Comparison of ENCODE assay signal across 8 cellular contexts in the genomic region with DNA sequence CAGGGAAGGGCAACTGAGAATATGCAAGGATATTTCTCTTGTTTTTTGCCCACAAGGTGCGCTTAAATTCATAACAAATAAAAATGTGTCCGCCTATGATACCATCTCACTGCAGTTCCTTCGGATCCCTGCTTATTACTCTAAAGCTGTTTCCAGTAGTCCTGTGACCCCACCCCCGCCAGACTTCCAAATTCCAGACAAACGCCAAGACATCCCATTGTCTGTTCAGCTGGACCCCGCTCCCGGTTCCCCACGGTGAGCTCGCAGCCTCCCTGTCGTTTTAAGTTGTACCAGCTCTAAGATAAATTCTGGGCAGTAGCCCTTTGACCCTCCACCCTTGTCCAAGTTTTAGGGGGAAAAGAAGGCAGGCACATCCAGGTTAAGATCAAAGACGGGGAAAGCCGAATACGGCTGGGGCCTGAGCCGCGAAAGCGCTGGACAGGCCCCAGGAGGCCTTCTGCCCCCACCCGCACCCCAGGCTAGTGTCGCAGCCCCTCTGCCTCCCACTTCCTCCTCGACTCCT. TPM values are rescaled to one million over a fixed set of nuclear protein-coding genes. Genes with fewer than 3 reads are reported as not detected.
A peak's percentile ranks its signal among the peaks of the same experiment; 100 is the strongest.
DNase-seq lines count a peak whose midpoint lies in the region; ATAC-seq and TF ChIP-seq lines count a peak whose summit lies in the region.

No MANE protein-coding gene starts in this region.

- ATAC-seq in HG02678 (IDR thresholded peaks at IDR 0.05; ENCODE audit: unreplicated experiment) (peak; percentile 22), HG03565 (IDR thresholded peaks at IDR 0.05; ENCODE audit: unreplicated experiment) (no peak)

- H3K4me2 ChIP-seq in hepatocyte = peak overlapping the region; percentile 91
- peak overlapping the region; percentile 95 for H3K4me2 ChIP-seq in skeletal muscle satellite cell (ENCODE audit: low read length)

- no peaks in the 10 kb centered on the region for H3K27me3 Mint-ChIP-seq in activated T-helper 1 cell treated with anti-CD3 and anti-CD28 coated beads, Interleukin-12 subunit alpha, Interleukin-12 subunit beta, Interleukin-2, Interleukin-4 antibody, amounts not matched to agents 30 ng/mL and 10 ng/mL and 1 ng/mL, durations not matched to agents 14 hours and 24 hours and 36 hours (ENCODE audit: insufficient read depth)

- peaks cover 71% of the 10 kb centered on the region for H3K4me1 Mint-ChIP-seq in activated T-helper 1 cell treated with anti-CD3 and anti-CD28 coated beads, Interleukin-12 subunit alpha, Interleukin-12 subunit beta, Interleukin-2, Interleukin-4 antibody, amounts not matched to agents 30 ng/mL and 10 ng/mL and 1 ng/mL, durations not matched to agents 14 hours and 24 hours and 36 hours (ENCODE audit: low read depth)

- H3K9me2 ChIP-seq in hepatocyte (replicated peaks; ENCODE audit: insufficient read depth) = no peaks in the 10 kb centered on the region

- H3K27ac Mint-ChIP-seq in activated T-helper 1 cell treated with anti-CD3 and anti-CD28 coated beads, Interleukin-12 subunit alpha, Interleukin-12 subunit beta, Interleukin-2, Interleukin-4 antibody, amounts not matched to agents 30 ng/mL and 10 ng/mL and 1 ng/mL, durations not matched to agents 14 hours and 24 hours and 36 hours = peak overlapping the region; percentile 97

- no peaks in the 10 kb centered on the region for H3K27me3 ChIP-seq in hepatocyte
- no peaks in the 10 kb centered on the region for H3K27me3 ChIP-seq in skeletal muscle satellite cell (ENCODE audit: control insufficient read depth, insufficient read depth, low read length)

- in situ Hi-C loops in G401 (cut with HindIII; ENCODE audit: low sequenced_read_pairs) = loop anchor here (25.0 kb wide), 1 partner anchor 162 kb away; no protein-coding TSS in a partner anchor

- H2AFZ ChIP-seq in hepatocyte = peak overlapping the region; percentile 1

- H3K79me2 ChIP-seq in hepatocyte = peaks cover 47% of the 10 kb centered on the region

- peaks cover 18% of the 10 kb centered on the region for H4K20me1 ChIP-seq in hepatocyte (ENCODE audit: insufficient read depth, poor library complexity, severe bottlenecking)

- peak overlapping the region; percentile 93 for H3K9ac ChIP-seq in skeletal muscle satellite cell (ENCODE audit: low read depth, low read length)

- H3K4me1 ChIP-seq in hepatocyte (ENCODE audit: insufficient read depth) = peaks cover 16% of the 10 kb centered on the region
- peaks cover 49% of the 10 kb centered on the region for H3K4me1 ChIP-seq in skeletal muscle satellite cell (ENCODE audit: control insufficient read depth, insufficient read depth, low read length)

- no peak for TF ChIP-seq CTCF in hepatocyte (IDR thresholded peaks at IDR 0.05; ENCODE audit: poor library complexity)

- H3K27ac ChIP-seq in hepatocyte = peak overlapping the region; percentile 82

- peak overlapping the region; percentile 95 for H3K4me3 Mint-ChIP-seq in activated T-helper 1 cell treated with anti-CD3 and anti-CD28 coated beads, Interleukin-12 subunit alpha, Interleukin-12 subunit beta, Interleukin-2, Interleukin-4 antibody, amounts not matched to agents 30 ng/mL and 10 ng/mL and 1 ng/mL, durations not matched to agents 14 hours and 24 hours and 36 hours

- WGBS in hepatocyte (ENCODE audit: low lambda C conversion rate, missing lambda C conversion rate) = 0% methylated on average over 17 of the region's 19 CpGs

- no peaks in the 10 kb centered on the region for H3K9me3 ChIP-seq in hepatocyte (ENCODE audit: low read depth)
- H3K9me3 ChIP-seq in skeletal muscle satellite cell (replicated peaks; ENCODE audit: low read length) = no peaks in the 10 kb centered on the region

- H3K9me3 Mint-ChIP-seq in activated T-helper 1 cell treated with anti-CD3 and anti-CD28 coated beads, Interleukin-12 subunit alpha, Interleukin-12 subunit beta, Interleukin-2, Interleukin-4 antibody, amounts not matched to agents 30 ng/mL and 10 ng/mL and 1 ng/mL, durations not matched to agents 14 hours and 24 hours and 36 hours = no peaks in the 10 kb centered on the region

- no peaks in the 10 kb centered on the region for H3K36me3 ChIP-seq in hepatocyte (replicated peaks; ENCODE audit: insufficient read depth, low read depth)
- peaks cover 29% of the 10 kb centered on the region for H3K36me3 ChIP-seq in skeletal muscle satellite cell (ENCODE audit: insufficient read depth, low read length)

- H3K4me3 ChIP-seq in hepatocyte (peak overlapping the region; percentile 44), skeletal muscle satellite cell (ENCODE audit: low read length) (peak overlapping the region; percentile 92)

- intact Hi-C loops in activated T-helper 1 cell treated with anti-CD3 and anti-CD28 coated beads, Interleukin-12 subunit alpha, Interleukin-12 subunit beta, Interleukin-2, Interleukin-4 antibody, amounts not matched to agents 30 ng/mL and 10 ng/mL and 1 ng/mL, durations not matched to agents 14 hours and 24 hours and 36 hours (cut with micrococcal nuclease) = loop anchor here (1.0 to 5.0 kb wide), 7 partner anchors 10 to 755 kb away; a partner anchor contains a TSS

- peaks cover 35% of the 10 kb centered on the region for H3K36me3 Mint-ChIP-seq in activated T-helper 1 cell treated with anti-CD3 and anti-CD28 coated beads, Interleukin-12 subunit alpha, Interleukin-12 subunit beta, Interleukin-2, Interleukin-4 antibody, amounts not matched to agents 30 ng/mL and 10 ng/mL and 1 ng/mL, durations not matched to agents 14 hours and 24 hours and 36 hours (ENCODE audit: low read depth)

- DNase-seq in G401 (ENCODE audit: low spot score) = peak; percentile 20
- no peak for DNase-seq in activated T-helper 1 cell treated with anti-CD3 and anti-CD28 coated beads, Interleukin-12 subunit alpha, Interleukin-12 subunit beta, Interleukin-2, Interleukin-4 antibody, amounts not matched to agents 30 ng/mL and 10 ng/mL and 1 ng/mL, durations not matched to agents 14 hours and 24 hours and 36 hours (ENCODE audit: low spot score)
- peak; percentile 29 for DNase-seq in hepatocyte (ENCODE audit: low spot score)
- DNase-seq in NCI-H1436 treated with DMSO at 0.1 percent for 48 hours (lab: John Stamatoyannopoulos, UW) = no peak
- no peak for DNase-seq in foreskin melanocyte

RNA-seq across cellular contexts. Expression of a gene that starts 0.6 kb away (rescaled TPM):
- total RNA-seq in G401 (2014; rRNA removed; shearing (Covaris generic)) = 64.1 and 119 TPM in 2 replicates
- 105 and 109 TPM in 2 replicates for total RNA-seq in activated T-helper 1 cell treated with anti-CD3 and anti-CD28 coated beads, Interleukin-12 subunit alpha, Interleukin-12 subunit beta, Interleukin-2, Interleukin-4 antibody, amounts not matched to agents 30 ng/mL and 10 ng/mL and 1 ng/mL, durations not matched to agents 14 hours and 24 hours and 36 hours
- 239 and 348 TPM in 2 replicates for total RNA-seq in hepatocyte
- 138 and 179 TPM in 2 replicates for polyA plus RNA-seq in hepatocyte
- 155 and 185 TPM in 2 replicates for total RNA-seq in skeletal muscle satellite cell (2012; rRNA removed)

RNA-seq across cellular contexts. Expression of a gene that starts 10.6 kb away (rescaled TPM):
- 1,175 and 2,046 TPM in 2 replicates for total RNA-seq in G401 (2014; rRNA removed; shearing (Covaris generic))
- total RNA-seq in activated T-helper 1 cell treated with anti-CD3 and anti-CD28 coated beads, Interleukin-12 subunit alpha, Interleukin-12 subunit beta, Interleukin-2, Interleukin-4 antibody, amounts not matched to agents 30 ng/mL and 10 ng/mL and 1 ng/mL, durations not matched to agents 14 hours and 24 hours and 36 hours = 1,849 and 1,857 TPM in 2 replicates
- total RNA-seq in hepatocyte = 2,370 and 2,788 TPM in 2 replicates
- 554 and 588 TPM in 2 replicates for polyA plus RNA-seq in hepatocyte
- 1,057 and 1,884 TPM in 2 replicates for total RNA-seq in skeletal muscle satellite cell (2012; rRNA removed)

Comparison
In these comparisons a context has a peak if more than half of its experiments do, and no peak if none do; other contexts are left out.
1. DNase-seq: peak in G401 (single experiment) and hepatocyte (single experiment); none in activated T-helper 1 cell treated with anti-CD3 and anti-CD28 coated beads, Interleukin-12 subunit alpha, Interleukin-12 subunit beta, Interleukin-2, Interleukin-4 antibody, amounts not matched to agents 30 ng/mL and 10 ng/mL and 1 ng/mL, durations not matched to agents 14 hours and 24 hours and 36 hours (single experiment), NCI-H1436 treated with DMSO at 0.1 percent for 48 hours (single experiment) and foreskin melanocyte (single experiment).